In the genomic region with DNA sequence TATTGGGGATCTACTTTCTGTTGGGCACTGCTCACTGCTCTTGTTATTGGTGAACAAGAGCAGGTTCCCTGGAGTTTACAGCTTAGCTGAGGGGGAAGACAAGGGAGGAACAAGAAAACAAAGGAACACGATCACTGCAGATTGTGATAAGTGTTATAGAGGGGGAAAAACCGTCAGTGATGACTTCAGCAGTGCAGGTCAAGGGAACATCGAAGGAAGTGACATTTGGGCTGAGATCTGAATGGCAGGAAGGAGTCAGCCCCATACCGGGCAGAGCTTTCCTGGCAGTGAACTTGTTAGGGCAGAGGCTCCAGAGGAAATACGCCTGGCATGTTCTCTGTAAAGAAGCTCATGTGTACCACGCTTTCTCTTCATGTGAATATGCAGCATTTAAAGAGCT, we compare ENCODE assay signal across 21 cellular contexts.
DNase-seq lines count a peak whose midpoint lies in the region; ATAC-seq and TF ChIP-seq lines count a peak whose summit lies in the region.
"Had no signal": no experiment of that assay in that cellular context is flagged by ENCODE, and none has a peak within 500 bp of the region (broad histone marks: within the 10 kb centered on the region; RNA-seq: fewer than 3 reads in every experiment).

No MANE protein-coding gene starts in this region.

- no peak overlapping the region for H2BK15ac ChIP-seq in mesenchymal stem cell (ENCODE audit: low read depth, poor library complexity, severe bottlenecking)

- H3K4ac ChIP-seq in mesenchymal stem cell (ENCODE audit: low read depth in 1 of 2, low read length in 2 of 2) = no peak overlapping the region

- H3K4me3 ChIP-seq in mesenchymal stem cell (ENCODE audit: insufficient read depth in 1 of 2, low read depth in 1 of 2, low read length in 2 of 2) (no peak overlapping the region), PC-3 (ENCODE audit: low read length) (no peak overlapping the region)
- H3K4me3 ChIP-seq: A549, ovary, SJSA1 had no signal

- no peaks in the 10 kb centered on the region for H3K79me1 ChIP-seq in mesenchymal stem cell (replicated peaks; ENCODE audit: low read length, poor library complexity, severe bottlenecking)

- intact Hi-C loops in left cardiac atrium (cut with DNase I) = no loop called here
- intact Hi-C loops in cardiac septum (cut with DNase I) = loop anchor here (5.0 kb wide), 1 partner anchor 37 kb away; no protein-coding TSS in a partner anchor
- intact Hi-C loops in PC-3 (cut with micrococcal nuclease) = no loop called here

- H3K9me3 ChIP-seq in mesenchymal stem cell (ENCODE audit: control insufficient read depth, low read length) (no peaks in the 10 kb centered on the region), PC-3 (ENCODE audit: low read length) (no peaks in the 10 kb centered on the region)
- H3K9me3 ChIP-seq: A549, ovary, SJSA1 had no signal

- H3K14ac ChIP-seq in mesenchymal stem cell (ENCODE audit: low read length in 2 of 2) = no peak overlapping the region

- ATAC-seq in left cardiac atrium (peak; percentile 71 to 75), PC-3 (no peak), GM21529 (IDR thresholded peaks at IDR 0.05; ENCODE audit: unreplicated experiment) (no peak)
- ATAC-seq: A549 had no signal

- no peaks in the 10 kb centered on the region for H3K4me1 ChIP-seq in mesenchymal stem cell (ENCODE audit: control insufficient read depth, insufficient read depth, low read depth, low read length)
- H3K4me1 ChIP-seq in PC-3 (ENCODE audit: insufficient read depth, low read length) = no peaks in the 10 kb centered on the region
- H3K4me1 ChIP-seq: A549 had no signal

- no peaks in the 10 kb centered on the region for H4K20me1 ChIP-seq in PC-3 (ENCODE audit: low read length)

- H3K27ac ChIP-seq in mesenchymal stem cell (ENCODE audit: low read length, poor library complexity, severe bottlenecking) (no peak overlapping the region), PC-3 (ENCODE audit: low read length) (no peak overlapping the region)
- H3K27ac ChIP-seq: A549, ovary, SJSA1 had no signal

- CTCF ChIA-PET in PC-3 (lab: Charles Lee) = no interaction called here

- POLR2A ChIA-PET in PC-3 (lab: Charles Lee; ENCODE audit: unreplicated experiment) = no interaction called here

- no peaks in the 10 kb centered on the region for H3K9me2 ChIP-seq in PC-3 (replicated peaks; ENCODE audit: low read length)

- H3K9ac ChIP-seq in mesenchymal stem cell (ENCODE audit: low read length) = no peak overlapping the region
- H3K9ac ChIP-seq in PC-3 (ENCODE audit: low read length) = no peak overlapping the region

- DNase-seq in left cardiac atrium (peak; percentile 31), cardiac septum (ENCODE audit: low spot score) (no peak), glomerular endothelial cell (ENCODE audit: extremely low read depth, low read depth, low spot score) (peak; percentile 94), mesenchymal stem cell (no peak), PC-3 (no peak), ureter (ENCODE audit: low spot score) (no peak), GM19238 (ENCODE audit: insufficient read length, low spot score) (no peak)
- DNase-seq: activated CD4-positive, CD25-positive, alpha-beta regulatory T cell; activated naive CD4-positive, alpha-beta T cell treated with anti-CD3 and anti-CD28 coated beads, Interleukin-2, amount 50 U/mL, for 16 hours; activated T-cell treated with anti-CD3 and anti-CD28 coated beads, Interleukin-2, amount 50 U/mL, for 48 hours; C1 segment of cervical spinal cord; DMS 273 treated with DMSO at 0.1 percent for 48 hours; MM.1S; NCI-H1436 treated with DMSO at 0.1 percent for 48 hours; NCI-H774; ovary; stimulated activated CD4-positive, alpha-beta T cell treated with anti-CD3 and anti-CD28 coated beads, Interleukin-1b, Interleukin-23, amount 100 ng/mL, for 48 hours; stimulated activated naive CD4-positive, alpha-beta T cell treated with Interleukin-2 at 50 U/mL for 16 hours had no signal

- no peak for TF ChIP-seq CTCF in PC-3 (conservative IDR thresholded peaks at IDR 0.05; ENCODE audit: low read depth, low read length)

- H3K36me3 ChIP-seq in mesenchymal stem cell (ENCODE audit: control insufficient read depth in 1 of 2, insufficient read depth in 2 of 2, low read depth in 1 of 2, low read length in 2 of 2) (peaks cover 0 to 22% of the 10 kb centered on the region in 2 experiments), PC-3 (ENCODE audit: low read depth, low read length) (no peaks in the 10 kb centered on the region)
- H3K36me3 ChIP-seq: ovary, SJSA1 had no signal

- no peak overlapping the region for H3K23ac ChIP-seq in mesenchymal stem cell (ENCODE audit: low read length in 2 of 2)

- H3K79me2 ChIP-seq in PC-3 (ENCODE audit: low read length) = no peaks in the 10 kb centered on the region

- H3K27me3 ChIP-seq in mesenchymal stem cell (ENCODE audit: control insufficient read depth in 1 of 2, insufficient read depth in 1 of 2, low read length in 2 of 2) (no peaks in the 10 kb centered on the region), PC-3 (ENCODE audit: low read length) (peaks cover 41% of the 10 kb centered on the region; the same call in 1 of the 2 replicates)
- H3K27me3 ChIP-seq: ovary, SJSA1 had no signal

- no peaks in the 10 kb centered on the region for H3F3A ChIP-seq in PC-3 (ENCODE audit: low read length, unreplicated experiment)

- 55% methylated on average over 5 of the region's 6 CpGs for WGBS in mesenchymal stem cell

- no peak overlapping the region for H2BK120ac ChIP-seq in mesenchymal stem cell (ENCODE audit: low read depth, low read length)

- H3K4me2 ChIP-seq in mesenchymal stem cell (ENCODE audit: low read length, poor library complexity, severe bottlenecking) (no peak overlapping the region), PC-3 (ENCODE audit: low read length) (no peak overlapping the region)
- H3K4me2 ChIP-seq: A549 had no signal

- H2AFZ ChIP-seq in mesenchymal stem cell (ENCODE audit: low read depth, low read length) = no peak overlapping the region
- H2AFZ ChIP-seq in PC-3 (ENCODE audit: low read length) = no peak overlapping the region

- no peak overlapping the region for H2BK5ac ChIP-seq in mesenchymal stem cell (ENCODE audit: low read depth, low read length, poor library complexity, severe bottlenecking)

- H4K8ac ChIP-seq in mesenchymal stem cell (ENCODE audit: low read length) = peak overlapping the region; percentile 19

- H4K91ac ChIP-seq in mesenchymal stem cell (ENCODE audit: low read length) = no peak overlapping the region

- no TSS peak for BruUV-seq in PC-3 (replicated peaks; lab: Mats Ljungman, UMichigan)

- no peak overlapping the region for H2AK5ac ChIP-seq in mesenchymal stem cell (ENCODE audit: low read length, severe bottlenecking)

- peak overlapping the region in 1 of 2 experiments; percentile 29 for H2BK12ac ChIP-seq in mesenchymal stem cell (ENCODE audit: low read length in 2 of 2)

- peak overlapping the region in 1 of 2 experiments; percentile 28 for H3K18ac ChIP-seq in mesenchymal stem cell (ENCODE audit: low read depth in 1 of 2, low read length in 2 of 2)

Comparison
In these comparisons a context has a peak if more than half of its experiments do, and no peak if none do; other contexts are left out.
1. DNase-seq: peak in left cardiac atrium (single experiment) and glomerular endothelial cell (single experiment); none in cardiac septum (single experiment), mesenchymal stem cell (single experiment), PC-3 (single experiment), ureter (single experiment) and GM19238 (single experiment).
2. ATAC-seq: peak in left cardiac atrium (2 of 2); none in PC-3 (single experiment) and GM21529 (single experiment).